Comparison of ENCODE assay signal across 1 cellular context in the genomic region with DNA sequence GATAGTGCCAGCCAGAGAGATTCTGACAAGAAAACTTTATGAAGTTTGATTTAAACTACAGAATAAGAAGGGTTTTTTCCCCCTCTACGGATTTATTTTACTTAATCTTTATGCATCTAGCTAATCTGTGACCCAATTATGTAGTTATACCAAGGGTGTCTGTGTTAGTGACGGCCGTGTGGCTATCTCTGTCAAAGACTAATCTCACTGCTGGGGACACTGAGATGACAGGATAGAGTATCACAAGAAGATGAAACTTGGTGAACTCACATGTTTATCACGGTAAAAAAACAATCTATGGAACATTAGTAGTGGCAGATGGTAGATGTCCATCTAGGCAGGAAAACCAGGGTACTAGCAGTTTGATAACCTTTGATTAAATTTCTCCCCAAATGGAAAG.
TF ChIP-seq lines count a peak whose summit lies in the region.

No MANE protein-coding gene starts in this region.

TF ChIP-seq in SK-N-SH, 30 proteins besides CTCF, POLR2A, EP300 and RAD21 (continued from another document):
- TF ChIP-seq RXRA (IDR thresholded peaks at IDR 0.05; ENCODE audit: borderline replicate concordance, low read depth) (no peak), CHD2 (IDR thresholded peaks at IDR 0.05; ENCODE audit: low read length, partially characterized antibody) (no peak), ELF1 (IDR thresholded peaks at IDR 0.05) (no peak), YY1 (IDR thresholded peaks at IDR 0.05; ENCODE audit: low read depth) (no peak), FOXM1 (IDR thresholded peaks at IDR 0.05; ENCODE audit: low read depth) (no peak)
- TF ChIP-seq, protein P1, sequence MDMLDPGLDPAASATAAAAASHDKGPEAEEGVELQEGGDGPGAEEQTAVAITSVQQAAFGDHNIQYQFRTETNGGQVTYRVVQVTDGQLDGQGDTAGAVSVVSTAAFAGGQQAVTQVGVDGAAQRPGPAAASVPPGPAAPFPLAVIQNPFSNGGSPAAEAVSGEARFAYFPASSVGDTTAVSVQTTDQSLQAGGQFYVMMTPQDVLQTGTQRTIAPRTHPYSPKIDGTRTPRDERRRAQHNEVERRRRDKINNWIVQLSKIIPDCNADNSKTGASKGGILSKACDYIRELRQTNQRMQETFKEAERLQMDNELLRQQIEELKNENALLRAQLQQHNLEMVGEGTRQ (IDR thresholded peaks at IDR 0.05; ENCODE audit: borderline replicate concordance, low read depth, low read length) = no peak
- TF ChIP-seq, protein P2, sequence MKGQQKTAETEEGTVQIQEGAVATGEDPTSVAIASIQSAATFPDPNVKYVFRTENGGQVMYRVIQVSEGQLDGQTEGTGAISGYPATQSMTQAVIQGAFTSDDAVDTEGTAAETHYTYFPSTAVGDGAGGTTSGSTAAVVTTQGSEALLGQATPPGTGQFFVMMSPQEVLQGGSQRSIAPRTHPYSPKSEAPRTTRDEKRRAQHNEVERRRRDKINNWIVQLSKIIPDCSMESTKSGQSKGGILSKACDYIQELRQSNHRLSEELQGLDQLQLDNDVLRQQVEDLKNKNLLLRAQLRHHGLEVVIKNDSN (IDR thresholded peaks at IDR 0.05; ENCODE audit: borderline replicate concordance, low read depth) = no peak
